Comparison of ENCODE assay signal across 3 cellular contexts in the genomic region with DNA sequence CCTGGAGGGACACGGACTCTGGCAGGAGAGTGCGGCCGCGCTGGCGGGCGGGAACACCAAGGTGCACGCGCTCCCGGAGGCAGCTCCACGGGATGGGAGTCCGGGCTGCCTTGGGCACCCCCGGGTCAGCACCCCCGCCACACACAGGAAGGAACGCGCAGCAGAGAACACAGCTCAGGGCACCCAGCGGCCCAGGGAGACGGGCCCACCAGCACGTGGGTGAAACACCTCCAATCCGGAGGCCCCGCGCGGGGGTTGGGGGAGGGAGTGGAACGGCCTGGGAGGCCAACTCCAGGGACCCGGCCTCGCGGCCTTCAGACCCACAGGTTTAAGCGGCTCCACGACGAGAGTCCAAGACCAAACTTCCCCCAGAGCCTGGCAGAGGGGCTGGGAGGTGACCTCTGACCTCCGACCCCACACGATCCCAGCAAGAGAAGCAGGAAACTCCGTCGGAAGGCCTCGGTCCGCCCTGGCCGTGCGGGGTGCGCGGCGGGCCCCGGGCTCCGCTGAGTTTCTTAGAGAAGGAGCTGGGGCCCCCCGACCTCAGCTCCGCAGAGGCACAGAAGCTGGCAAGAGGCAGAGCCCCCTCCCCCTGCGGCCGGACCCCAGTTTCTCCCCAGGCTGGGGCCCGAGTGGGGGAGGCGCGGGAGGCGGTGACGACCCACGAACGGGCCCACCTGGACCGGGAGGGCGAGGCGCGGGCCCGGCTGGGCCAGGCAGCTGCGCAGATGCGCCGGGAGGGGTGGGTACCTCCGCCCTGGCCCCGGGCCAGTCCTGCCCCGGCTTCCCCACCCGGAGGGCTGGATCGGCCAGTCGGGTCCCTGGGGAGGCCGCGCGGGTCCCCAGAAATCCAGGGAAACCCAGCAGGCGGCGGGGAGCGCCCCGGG.
TF ChIP-seq lines count a peak whose summit lies in the region.

No MANE protein-coding gene starts in this region.

TF ChIP-seq in SK-N-SH, 30 proteins besides CTCF, POLR2A, EP300 and RAD21 (continued from another document):
- TF ChIP-seq NRF1 (IDR thresholded peaks at IDR 0.05; ENCODE audit: low read depth, low read length) = no peak
- TF ChIP-seq SMC3 (IDR thresholded peaks at IDR 0.05; ENCODE audit: low read depth, low read length) = no peak
- no peak for TF ChIP-seq POLR2AphosphoS5 (IDR thresholded peaks at IDR 0.05; ENCODE audit: low read depth, low read length)
- TF ChIP-seq MXI1 (IDR thresholded peaks at IDR 0.05; ENCODE audit: low read depth, low read length) = no peak
- no peak for TF ChIP-seq TCF12 (IDR thresholded peaks at IDR 0.05)
- TF ChIP-seq, protein P1, sequence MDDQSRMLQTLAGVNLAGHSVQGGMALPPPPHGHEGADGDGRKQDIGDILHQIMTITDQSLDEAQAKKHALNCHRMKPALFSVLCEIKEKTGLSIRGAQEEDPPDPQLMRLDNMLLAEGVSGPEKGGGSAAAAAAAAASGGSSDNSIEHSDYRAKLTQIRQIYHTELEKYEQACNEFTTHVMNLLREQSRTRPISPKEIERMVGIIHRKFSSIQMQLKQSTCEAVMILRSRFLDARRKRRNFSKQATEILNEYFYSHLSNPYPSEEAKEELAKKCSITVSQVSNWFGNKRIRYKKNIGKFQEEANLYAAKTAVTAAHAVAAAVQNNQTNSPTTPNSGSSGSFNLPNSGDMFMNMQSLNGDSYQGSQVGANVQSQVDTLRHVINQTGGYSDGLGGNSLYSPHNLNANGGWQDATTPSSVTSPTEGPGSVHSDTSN (IDR thresholded peaks at IDR 0.05) = no peak
- TF ChIP-seq, protein P2, sequence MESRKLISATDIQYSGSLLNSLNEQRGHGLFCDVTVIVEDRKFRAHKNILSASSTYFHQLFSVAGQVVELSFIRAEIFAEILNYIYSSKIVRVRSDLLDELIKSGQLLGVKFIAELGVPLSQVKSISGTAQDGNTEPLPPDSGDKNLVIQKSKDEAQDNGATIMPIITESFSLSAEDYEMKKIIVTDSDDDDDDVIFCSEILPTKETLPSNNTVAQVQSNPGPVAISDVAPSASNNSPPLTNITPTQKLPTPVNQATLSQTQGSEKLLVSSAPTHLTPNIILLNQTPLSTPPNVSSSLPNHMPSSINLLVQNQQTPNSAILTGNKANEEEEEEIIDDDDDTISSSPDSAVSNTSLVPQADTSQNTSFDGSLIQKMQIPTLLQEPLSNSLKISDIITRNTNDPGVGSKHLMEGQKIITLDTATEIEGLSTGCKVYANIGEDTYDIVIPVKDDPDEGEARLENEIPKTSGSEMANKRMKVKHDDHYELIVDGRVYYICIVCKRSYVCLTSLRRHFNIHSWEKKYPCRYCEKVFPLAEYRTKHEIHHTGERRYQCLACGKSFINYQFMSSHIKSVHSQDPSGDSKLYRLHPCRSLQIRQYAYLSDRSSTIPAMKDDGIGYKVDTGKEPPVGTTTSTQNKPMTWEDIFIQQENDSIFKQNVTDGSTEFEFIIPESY (IDR thresholded peaks at IDR 0.05; ENCODE audit: borderline replicate concordance, low read depth) = no peak

TF ChIP-seq in SK-N-SH treated with all-trans-retinoic acid at 6 μM for 48 hours, 23 proteins besides CTCF, POLR2A, EP300 and RAD21 (continued from another document):
- TF ChIP-seq PPARA (CRISPR knock-in tag; IDR thresholded peaks at IDR 0.05; ENCODE audit: borderline replicate concordance) (no peak), CSDC2 (CRISPR knock-in tag; IDR thresholded peaks at IDR 0.05) (no peak), TCF4 (CRISPR knock-in tag; IDR thresholded peaks at IDR 0.05; ENCODE audit: borderline replicate concordance) (no peak), ZNF8 (CRISPR knock-in tag; IDR thresholded peaks at IDR 0.05) (no peak), ARNTL (CRISPR knock-in tag; IDR thresholded peaks at IDR 0.05; ENCODE audit: borderline replicate concordance, low read depth) (no peak), ZNF565 (CRISPR knock-in tag; conservative IDR thresholded peaks at IDR 0.05; ENCODE audit: low read depth) (no peak), OSR1 (CRISPR knock-in tag; IDR thresholded peaks at IDR 0.05) (no peak)
- TF ChIP-seq, protein P3, sequence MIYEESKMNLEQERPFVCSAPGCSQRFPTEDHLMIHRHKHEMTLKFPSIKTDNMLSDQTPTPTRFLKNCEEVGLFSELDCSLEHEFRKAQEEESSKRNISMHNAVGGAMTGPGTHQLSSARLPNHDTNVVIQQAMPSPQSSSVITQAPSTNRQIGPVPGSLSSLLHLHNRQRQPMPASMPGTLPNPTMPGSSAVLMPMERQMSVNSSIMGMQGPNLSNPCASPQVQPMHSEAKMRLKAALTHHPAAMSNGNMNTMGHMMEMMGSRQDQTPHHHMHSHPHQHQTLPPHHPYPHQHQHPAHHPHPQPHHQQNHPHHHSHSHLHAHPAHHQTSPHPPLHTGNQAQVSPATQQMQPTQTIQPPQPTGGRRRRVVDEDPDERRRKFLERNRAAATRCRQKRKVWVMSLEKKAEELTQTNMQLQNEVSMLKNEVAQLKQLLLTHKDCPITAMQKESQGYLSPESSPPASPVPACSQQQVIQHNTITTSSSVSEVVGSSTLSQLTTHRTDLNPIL (CRISPR knock-in tag; IDR thresholded peaks at IDR 0.05; ENCODE audit: low read depth) = no peak
- TF ChIP-seq, protein P4, sequence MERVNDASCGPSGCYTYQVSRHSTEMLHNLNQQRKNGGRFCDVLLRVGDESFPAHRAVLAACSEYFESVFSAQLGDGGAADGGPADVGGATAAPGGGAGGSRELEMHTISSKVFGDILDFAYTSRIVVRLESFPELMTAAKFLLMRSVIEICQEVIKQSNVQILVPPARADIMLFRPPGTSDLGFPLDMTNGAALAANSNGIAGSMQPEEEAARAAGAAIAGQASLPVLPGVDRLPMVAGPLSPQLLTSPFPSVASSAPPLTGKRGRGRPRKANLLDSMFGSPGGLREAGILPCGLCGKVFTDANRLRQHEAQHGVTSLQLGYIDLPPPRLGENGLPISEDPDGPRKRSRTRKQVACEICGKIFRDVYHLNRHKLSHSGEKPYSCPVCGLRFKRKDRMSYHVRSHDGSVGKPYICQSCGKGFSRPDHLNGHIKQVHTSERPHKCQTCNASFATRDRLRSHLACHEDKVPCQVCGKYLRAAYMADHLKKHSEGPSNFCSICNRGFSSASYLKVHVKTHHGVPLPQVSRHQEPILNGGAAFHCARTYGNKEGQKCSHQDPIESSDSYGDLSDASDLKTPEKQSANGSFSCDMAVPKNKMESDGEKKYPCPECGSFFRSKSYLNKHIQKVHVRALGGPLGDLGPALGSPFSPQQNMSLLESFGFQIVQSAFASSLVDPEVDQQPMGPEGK (CRISPR knock-in tag; IDR thresholded peaks at IDR 0.05; ENCODE audit: borderline replicate concordance) = no peak
- TF ChIP-seq, protein P5, sequence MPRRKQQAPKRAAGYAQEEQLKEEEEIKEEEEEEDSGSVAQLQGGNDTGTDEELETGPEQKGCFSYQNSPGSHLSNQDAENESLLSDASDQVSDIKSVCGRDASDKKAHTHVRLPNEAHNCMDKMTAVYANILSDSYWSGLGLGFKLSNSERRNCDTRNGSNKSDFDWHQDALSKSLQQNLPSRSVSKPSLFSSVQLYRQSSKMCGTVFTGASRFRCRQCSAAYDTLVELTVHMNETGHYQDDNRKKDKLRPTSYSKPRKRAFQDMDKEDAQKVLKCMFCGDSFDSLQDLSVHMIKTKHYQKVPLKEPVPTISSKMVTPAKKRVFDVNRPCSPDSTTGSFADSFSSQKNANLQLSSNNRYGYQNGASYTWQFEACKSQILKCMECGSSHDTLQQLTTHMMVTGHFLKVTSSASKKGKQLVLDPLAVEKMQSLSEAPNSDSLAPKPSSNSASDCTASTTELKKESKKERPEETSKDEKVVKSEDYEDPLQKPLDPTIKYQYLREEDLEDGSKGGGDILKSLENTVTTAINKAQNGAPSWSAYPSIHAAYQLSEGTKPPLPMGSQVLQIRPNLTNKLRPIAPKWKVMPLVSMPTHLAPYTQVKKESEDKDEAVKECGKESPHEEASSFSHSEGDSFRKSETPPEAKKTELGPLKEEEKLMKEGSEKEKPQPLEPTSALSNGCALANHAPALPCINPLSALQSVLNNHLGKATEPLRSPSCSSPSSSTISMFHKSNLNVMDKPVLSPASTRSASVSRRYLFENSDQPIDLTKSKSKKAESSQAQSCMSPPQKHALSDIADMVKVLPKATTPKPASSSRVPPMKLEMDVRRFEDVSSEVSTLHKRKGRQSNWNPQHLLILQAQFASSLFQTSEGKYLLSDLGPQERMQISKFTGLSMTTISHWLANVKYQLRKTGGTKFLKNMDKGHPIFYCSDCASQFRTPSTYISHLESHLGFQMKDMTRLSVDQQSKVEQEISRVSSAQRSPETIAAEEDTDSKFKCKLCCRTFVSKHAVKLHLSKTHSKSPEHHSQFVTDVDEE (CRISPR knock-in tag; IDR thresholded peaks at IDR 0.05) = no peak

TF ChIP-seq in liver, 16 proteins besides CTCF, POLR2A, EP300 and RAD21 (continued from another document):
- TF ChIP-seq, protein P6, sequence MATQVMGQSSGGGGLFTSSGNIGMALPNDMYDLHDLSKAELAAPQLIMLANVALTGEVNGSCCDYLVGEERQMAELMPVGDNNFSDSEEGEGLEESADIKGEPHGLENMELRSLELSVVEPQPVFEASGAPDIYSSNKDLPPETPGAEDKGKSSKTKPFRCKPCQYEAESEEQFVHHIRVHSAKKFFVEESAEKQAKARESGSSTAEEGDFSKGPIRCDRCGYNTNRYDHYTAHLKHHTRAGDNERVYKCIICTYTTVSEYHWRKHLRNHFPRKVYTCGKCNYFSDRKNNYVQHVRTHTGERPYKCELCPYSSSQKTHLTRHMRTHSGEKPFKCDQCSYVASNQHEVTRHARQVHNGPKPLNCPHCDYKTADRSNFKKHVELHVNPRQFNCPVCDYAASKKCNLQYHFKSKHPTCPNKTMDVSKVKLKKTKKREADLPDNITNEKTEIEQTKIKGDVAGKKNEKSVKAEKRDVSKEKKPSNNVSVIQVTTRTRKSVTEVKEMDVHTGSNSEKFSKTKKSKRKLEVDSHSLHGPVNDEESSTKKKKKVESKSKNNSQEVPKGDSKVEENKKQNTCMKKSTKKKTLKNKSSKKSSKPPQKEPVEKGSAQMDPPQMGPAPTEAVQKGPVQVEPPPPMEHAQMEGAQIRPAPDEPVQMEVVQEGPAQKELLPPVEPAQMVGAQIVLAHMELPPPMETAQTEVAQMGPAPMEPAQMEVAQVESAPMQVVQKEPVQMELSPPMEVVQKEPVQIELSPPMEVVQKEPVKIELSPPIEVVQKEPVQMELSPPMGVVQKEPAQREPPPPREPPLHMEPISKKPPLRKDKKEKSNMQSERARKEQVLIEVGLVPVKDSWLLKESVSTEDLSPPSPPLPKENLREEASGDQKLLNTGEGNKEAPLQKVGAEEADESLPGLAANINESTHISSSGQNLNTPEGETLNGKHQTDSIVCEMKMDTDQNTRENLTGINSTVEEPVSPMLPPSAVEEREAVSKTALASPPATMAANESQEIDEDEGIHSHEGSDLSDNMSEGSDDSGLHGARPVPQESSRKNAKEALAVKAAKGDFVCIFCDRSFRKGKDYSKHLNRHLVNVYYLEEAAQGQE (IDR thresholded peaks at IDR 0.05) = peak; percentile 24
- TF ChIP-seq SP1 (IDR thresholded peaks at IDR 0.05) = peak; percentile 35
- no peak for TF ChIP-seq GABPA (IDR thresholded peaks at IDR 0.05 in 1 of 2, conservative IDR thresholded peaks at IDR 0.05 in 1 of 2)
- TF ChIP-seq NR2F2 (IDR thresholded peaks at IDR 0.05) = peak; percentile 76
- TF ChIP-seq HNF4A (conservative IDR thresholded peaks at IDR 0.05) = peak; percentile 42 to 69
- peak; percentile 43 to 44 for TF ChIP-seq RXRA (IDR thresholded peaks at IDR 0.05)
